ENCODE assay signal across 1 cellular context in the genomic region with DNA sequence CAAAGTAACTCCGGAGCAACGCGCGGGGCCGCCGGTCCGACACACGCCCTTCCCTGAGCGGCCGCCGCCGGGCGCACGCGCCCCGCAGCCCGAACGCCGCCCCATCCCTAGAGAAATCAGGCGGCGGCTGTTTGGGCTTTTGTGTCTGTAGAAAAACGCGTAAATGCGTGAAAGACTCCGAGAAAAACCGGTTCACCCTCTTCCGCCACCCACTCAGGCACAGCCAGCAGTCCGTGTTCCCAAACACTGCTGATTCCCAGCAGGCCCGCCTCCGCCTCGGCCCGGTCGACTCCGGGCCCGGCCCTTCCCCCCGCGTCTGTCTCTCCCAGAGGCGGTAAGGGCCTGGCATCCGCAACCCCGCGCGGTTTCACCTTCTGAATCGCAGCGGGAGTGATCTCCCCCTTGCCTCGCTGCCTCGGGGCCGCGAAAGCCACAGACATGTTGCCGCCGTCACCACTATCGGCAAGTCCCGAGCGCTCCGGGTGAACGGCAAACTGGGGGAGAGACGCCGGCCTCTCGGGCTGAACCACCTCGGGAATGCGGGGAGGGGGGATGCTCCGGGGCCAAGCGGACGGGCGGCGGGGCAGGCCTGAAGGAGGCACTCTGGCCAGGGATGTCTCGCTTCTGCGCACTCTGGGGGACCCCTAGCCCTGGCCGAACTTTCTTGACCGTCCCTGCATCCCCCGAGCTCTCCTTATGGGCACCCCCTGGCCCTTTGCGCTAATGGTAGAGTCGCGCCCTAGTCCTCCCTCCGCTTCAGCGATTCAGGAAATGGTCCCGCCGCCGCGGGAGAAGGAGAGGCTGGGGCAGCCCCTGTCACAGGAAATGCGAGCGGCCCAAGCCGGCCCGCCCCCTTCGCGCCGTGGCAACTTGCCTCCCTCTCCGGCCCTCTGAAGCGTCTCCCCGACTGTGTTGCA.
TF ChIP-seq lines count a peak whose summit lies in the region.

A gene with protein sequence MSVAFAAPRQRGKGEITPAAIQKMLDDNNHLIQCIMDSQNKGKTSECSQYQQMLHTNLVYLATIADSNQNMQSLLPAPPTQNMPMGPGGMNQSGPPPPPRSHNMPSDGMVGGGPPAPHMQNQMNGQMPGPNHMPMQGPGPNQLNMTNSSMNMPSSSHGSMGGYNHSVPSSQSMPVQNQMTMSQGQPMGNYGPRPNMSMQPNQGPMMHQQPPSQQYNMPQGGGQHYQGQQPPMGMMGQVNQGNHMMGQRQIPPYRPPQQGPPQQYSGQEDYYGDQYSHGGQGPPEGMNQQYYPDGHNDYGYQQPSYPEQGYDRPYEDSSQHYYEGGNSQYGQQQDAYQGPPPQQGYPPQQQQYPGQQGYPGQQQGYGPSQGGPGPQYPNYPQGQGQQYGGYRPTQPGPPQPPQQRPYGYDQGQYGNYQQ (minus strand): TSS at position 484 of the 917 bp plus-strand sequence. CDS start 44 bp downstream, at position 440.

TF ChIP-seq in GM12878, 131 proteins besides CTCF, POLR2A, EP300 and RAD21 (continued from another document):
- TF ChIP-seq E4F1 (IDR thresholded peaks at IDR 0.05; ENCODE audit: borderline replicate concordance, partially characterized antibody) (peak; percentile 90), IKZF2 (IDR thresholded peaks at IDR 0.05) (peak; percentile 84 to 87), ATF7 (IDR thresholded peaks at IDR 0.05; ENCODE audit: low read depth) (peak; percentile 100), YY1 (IDR thresholded peaks at IDR 0.05; ENCODE audit: low read depth, low read length) (peak; percentile 66), DPF2 (IDR thresholded peaks at IDR 0.05) (peak; percentile 79; the same call in 1 of the 2 replicates), SP1 (IDR thresholded peaks at IDR 0.05; ENCODE audit: low read depth, low read length) (peak; percentile 44), ZNF687 (IDR thresholded peaks at IDR 0.05) (peak; percentile 64), FOXM1 (IDR thresholded peaks at IDR 0.05; ENCODE audit: low read depth, low read length) (peak; percentile 18; the same call in 1 of the 2 replicates), NR2C2 (IDR thresholded peaks at IDR 0.05; ENCODE audit: borderline replicate concordance, control insufficient read depth, insufficient read length, low read depth) (no peak), GABPA (IDR thresholded peaks at IDR 0.05; ENCODE audit: low read depth) (peak; percentile 67; the same call in 1 of the 2 replicates), GATAD2B (conservative IDR thresholded peaks at IDR 0.05; ENCODE audit: low read depth) (0 out of 2 replicates have a peak, but pooled peaks have one; percentile 55), NFIC (IDR thresholded peaks at IDR 0.05; ENCODE audit: low read depth, low read length) (no peak), SPI1 (IDR thresholded peaks at IDR 0.05; ENCODE audit: borderline replicate concordance, insufficient read depth, low read depth, low read length) (peak; percentile 35; the same call in 1 of the 2 replicates), PBX3 (IDR thresholded peaks at IDR 0.05; ENCODE audit: insufficient replicate concordance, low read depth, low read length) (peak; percentile 14), POU2F2 (IDR thresholded peaks at IDR 0.05; ENCODE audit: borderline replicate concordance, low read depth, low read length) (peak; percentile 81), MEF2B (IDR thresholded peaks at IDR 0.05; ENCODE audit: partially characterized antibody, poor library complexity, severe bottlenecking) (no peak), BCL11A (IDR thresholded peaks at IDR 0.05; ENCODE audit: low read depth, low read length) (peak; percentile 22; the same call in 1 of the 2 replicates), E2F8 (IDR thresholded peaks at IDR 0.05; ENCODE audit: low read depth, partially characterized antibody) (peak; percentile 51), NR2F1 (conservative IDR thresholded peaks at IDR 0.05) (peak; percentile 32), FOS (IDR thresholded peaks at IDR 0.05; ENCODE audit: borderline replicate concordance, extremely low read depth, insufficient read length) (no peak), FOXK2 (IDR thresholded peaks at IDR 0.05) (peak; percentile 99), REST (IDR thresholded peaks at IDR 0.05; ENCODE audit: low read depth, low read length) (no peak), POLR2AphosphoS5 (IDR thresholded peaks at IDR 0.05; ENCODE audit: low read length) (peak; percentile 95), RELB (IDR thresholded peaks at IDR 0.05; ENCODE audit: low read depth) (peak; percentile 96), CHD4 (IDR thresholded peaks at IDR 0.05) (no peak)
- TF ChIP-seq, protein P1, sequence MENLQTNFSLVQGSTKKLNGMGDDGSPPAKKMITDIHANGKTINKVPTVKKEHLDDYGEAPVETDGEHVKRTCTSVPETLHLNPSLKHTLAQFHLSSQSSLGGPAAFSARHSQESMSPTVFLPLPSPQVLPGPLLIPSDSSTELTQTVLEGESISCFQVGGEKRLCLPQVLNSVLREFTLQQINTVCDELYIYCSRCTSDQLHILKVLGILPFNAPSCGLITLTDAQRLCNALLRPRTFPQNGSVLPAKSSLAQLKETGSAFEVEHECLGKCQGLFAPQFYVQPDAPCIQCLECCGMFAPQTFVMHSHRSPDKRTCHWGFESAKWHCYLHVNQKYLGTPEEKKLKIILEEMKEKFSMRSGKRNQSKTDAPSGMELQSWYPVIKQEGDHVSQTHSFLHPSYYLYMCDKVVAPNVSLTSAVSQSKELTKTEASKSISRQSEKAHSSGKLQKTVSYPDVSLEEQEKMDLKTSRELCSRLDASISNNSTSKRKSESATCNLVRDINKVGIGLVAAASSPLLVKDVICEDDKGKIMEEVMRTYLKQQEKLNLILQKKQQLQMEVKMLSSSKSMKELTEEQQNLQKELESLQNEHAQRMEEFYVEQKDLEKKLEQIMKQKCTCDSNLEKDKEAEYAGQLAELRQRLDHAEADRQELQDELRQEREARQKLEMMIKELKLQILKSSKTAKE (IDR thresholded peaks at IDR 0.05; ENCODE audit: low read depth, poor library complexity, severe bottlenecking): peak; percentile 95
- TF ChIP-seq, protein P2, sequence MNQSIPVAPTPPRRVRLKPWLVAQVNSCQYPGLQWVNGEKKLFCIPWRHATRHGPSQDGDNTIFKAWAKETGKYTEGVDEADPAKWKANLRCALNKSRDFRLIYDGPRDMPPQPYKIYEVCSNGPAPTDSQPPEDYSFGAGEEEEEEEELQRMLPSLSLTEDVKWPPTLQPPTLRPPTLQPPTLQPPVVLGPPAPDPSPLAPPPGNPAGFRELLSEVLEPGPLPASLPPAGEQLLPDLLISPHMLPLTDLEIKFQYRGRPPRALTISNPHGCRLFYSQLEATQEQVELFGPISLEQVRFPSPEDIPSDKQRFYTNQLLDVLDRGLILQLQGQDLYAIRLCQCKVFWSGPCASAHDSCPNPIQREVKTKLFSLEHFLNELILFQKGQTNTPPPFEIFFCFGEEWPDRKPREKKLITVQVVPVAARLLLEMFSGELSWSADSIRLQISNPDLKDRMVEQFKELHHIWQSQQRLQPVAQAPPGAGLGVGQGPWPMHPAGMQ (IDR thresholded peaks at IDR 0.05; ENCODE audit: borderline replicate concordance): peak; percentile 75
